ENCODE assay signal across 8 cellular contexts in the genomic region with DNA sequence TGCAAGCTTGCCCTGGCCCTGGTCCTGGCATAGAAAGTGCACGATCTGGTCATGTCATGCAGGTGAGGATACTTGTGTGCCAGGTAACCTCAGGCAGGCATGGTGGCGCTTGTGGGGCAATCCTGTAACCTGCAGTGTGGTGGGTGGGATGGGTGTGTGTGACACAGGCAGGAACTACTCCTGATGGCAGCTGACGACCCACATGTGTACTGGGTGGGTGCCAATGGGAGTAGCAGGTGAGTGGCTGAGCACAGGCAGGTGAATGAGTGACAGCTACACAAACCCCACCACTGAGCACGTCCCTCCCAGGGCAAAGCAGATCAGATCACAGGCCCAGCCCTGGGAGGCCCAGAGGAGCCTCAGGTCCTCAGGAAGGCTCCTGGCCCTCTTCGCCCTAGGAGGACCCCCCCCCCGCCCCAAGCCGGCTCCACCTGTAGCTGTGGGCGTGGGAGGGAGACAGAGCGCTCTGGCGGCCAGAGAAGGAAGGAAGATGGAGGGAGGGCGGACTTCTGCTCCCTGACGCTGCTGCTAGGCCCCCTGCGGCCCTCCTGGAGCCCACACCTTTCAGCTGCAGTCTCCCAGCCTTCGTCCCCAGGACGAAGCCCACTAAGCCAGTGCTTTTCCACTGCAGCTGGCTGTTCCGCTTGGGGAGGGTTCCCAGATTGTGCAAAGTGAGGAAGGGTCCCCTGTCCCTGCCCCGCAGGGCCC. TPM values are rescaled to one million over a fixed set of nuclear protein-coding genes. Genes with fewer than 3 reads are reported as not detected.
DNase-seq lines count a peak whose midpoint lies in the region; ATAC-seq and TF ChIP-seq lines count a peak whose summit lies in the region.

No MANE protein-coding gene starts in this region.

- peak overlapping the region; percentile 93 for H3K4me2 ChIP-seq in Loucy (ENCODE audit: low read depth, low read length, poor library complexity, severe bottlenecking)
- no peak overlapping the region for H3K4me2 ChIP-seq in neural cell (ENCODE audit: low read length)

- TF ChIP-seq RAD21 in neural cell (conservative IDR thresholded peaks at IDR 0.05), result no peak

- peaks cover 10 to 14% of the 10 kb centered on the region in 2 experiments for H3K9me3 ChIP-seq in CD4-positive, CD25-positive, alpha-beta regulatory T cell (ENCODE audit: control insufficient read depth in 2 of 2, low read length in 2 of 2)
- H3K9me3 ChIP-seq in Loucy (ENCODE audit: insufficient read depth, low read depth, low read length) (no peaks in the 10 kb centered on the region), neural cell (ENCODE audit: low read length) (no peaks in the 10 kb centered on the region)

- H3K27me3 Mint-ChIP-seq in CD4-positive, CD25-positive, alpha-beta regulatory T cell, result peaks cover 23% of the 10 kb centered on the region
- H3K27me3 Mint-ChIP-seq in dendritic cell treated with granulocyte-macrophage colony-stimulating factor and Interleukin-4, amounts not matched to agents 40 ng/mL and 50 ng/mL, for 4 days, result peaks cover 11% of the 10 kb centered on the region

- peak overlapping the region; percentile 93 for H3K27ac ChIP-seq in CD4-positive, CD25-positive, alpha-beta regulatory T cell (ENCODE audit: insufficient read depth, low read length, poor library complexity, severe bottlenecking)
- H3K27ac ChIP-seq in neural cell (ENCODE audit: low read length), result peak overlapping the region; percentile 95

- peaks cover 0 to 14% (median 10%) of the 10 kb centered on the region in 7 donors for H3K9me3 Mint-ChIP-seq in CD4-positive, CD25-positive, alpha-beta regulatory T cell
- H3K9me3 Mint-ChIP-seq in dendritic cell treated with granulocyte-macrophage colony-stimulating factor and Interleukin-4, amounts not matched to agents 40 ng/mL and 50 ng/mL, for 4 days, result peaks cover 16% of the 10 kb centered on the region

- H3K27ac Mint-ChIP-seq in CD4-positive, CD25-positive, alpha-beta regulatory T cell, result no peak overlapping the region
- H3K27ac Mint-ChIP-seq in dendritic cell treated with granulocyte-macrophage colony-stimulating factor and Interleukin-4, amounts not matched to agents 40 ng/mL and 50 ng/mL, for 4 days, result peak overlapping the region; percentile 99

- H3K36me3 ChIP-seq in CD4-positive, CD25-positive, alpha-beta regulatory T cell (ENCODE audit: control insufficient read depth, insufficient read depth, low read length), result peaks cover 19% of the 10 kb centered on the region
- H3K36me3 ChIP-seq in Loucy (ENCODE audit: insufficient read depth, low read length) (no peaks in the 10 kb centered on the region), neural cell (ENCODE audit: insufficient read depth, low read length) (peaks cover 3% of the 10 kb centered on the region)

- H3F3A ChIP-seq in Loucy (ENCODE audit: low read depth) (no peaks in the 10 kb centered on the region), neural cell (ENCODE audit: insufficient read depth, low read length, poor library complexity, severe bottlenecking) (no peaks in the 10 kb centered on the region)

- no peak for TF ChIP-seq CTCF in Loucy (conservative IDR thresholded peaks at IDR 0.05; ENCODE audit: low read length)
- TF ChIP-seq CTCF in neural cell (IDR thresholded peaks at IDR 0.05; ENCODE audit: poor library complexity, severe bottlenecking), result no peak

- ATAC-seq in CD4-positive, CD25-positive, alpha-beta regulatory T cell (ENCODE audit: low read depth in 2 of 2), result no peak
- no peak for ATAC-seq in HG02588 (IDR thresholded peaks at IDR 0.05; ENCODE audit: unreplicated experiment)

- peak overlapping the region; percentile 72 for H3K9ac ChIP-seq in Loucy (ENCODE audit: low read depth, low read length, poor library complexity, severe bottlenecking)
- peak overlapping the region; percentile 95 for H3K9ac ChIP-seq in neural cell (ENCODE audit: low read length)

- peaks cover 3% of the 10 kb centered on the region for H3K27me3 ChIP-seq in CD4-positive, CD25-positive, alpha-beta regulatory T cell (ENCODE audit: control insufficient read depth, insufficient read depth, low read length)
- H3K27me3 ChIP-seq in Loucy (ENCODE audit: insufficient read depth, low read length, poor library complexity, severe bottlenecking) (no peaks in the 10 kb centered on the region), neural cell (ENCODE audit: insufficient read depth, low read depth, low read length) (no peaks in the 10 kb centered on the region)

- no peaks in the 10 kb centered on the region for H4K20me1 ChIP-seq in Loucy (ENCODE audit: insufficient read depth, low read length, poor library complexity, severe bottlenecking)
- H4K20me1 ChIP-seq in neural cell (ENCODE audit: insufficient read depth), result no peaks in the 10 kb centered on the region

- H3K36me3 Mint-ChIP-seq in CD4-positive, CD25-positive, alpha-beta regulatory T cell, result peaks cover 15% of the 10 kb centered on the region
- H3K36me3 Mint-ChIP-seq in dendritic cell treated with granulocyte-macrophage colony-stimulating factor and Interleukin-4, amounts not matched to agents 40 ng/mL and 50 ng/mL, for 4 days (ENCODE audit: low read depth), result peaks cover 46% of the 10 kb centered on the region

- H3K4me3 Mint-ChIP-seq in CD4-positive, CD25-positive, alpha-beta regulatory T cell, result peak overlapping the region; percentile 31 to 92 (median 52)
- H3K4me3 Mint-ChIP-seq in dendritic cell treated with granulocyte-macrophage colony-stimulating factor and Interleukin-4, amounts not matched to agents 40 ng/mL and 50 ng/mL, for 4 days, result peak overlapping the region; percentile 59

- H2AFZ ChIP-seq in Loucy (ENCODE audit: low read length), result no peak overlapping the region
- H2AFZ ChIP-seq in neural cell (ENCODE audit: low read depth, low read length), result no peak overlapping the region

- TF ChIP-seq EP300 in neural cell (conservative IDR thresholded peaks at IDR 0.05; ENCODE audit: poor library complexity, severe bottlenecking), result no peak

- H3K79me2 ChIP-seq in Loucy (ENCODE audit: insufficient read depth, low read length), result peaks cover 8% of the 10 kb centered on the region; the same call in 1 of the 2 replicates
- H3K79me2 ChIP-seq in neural cell (replicated peaks; ENCODE audit: insufficient read depth, low read length), result no peaks in the 10 kb centered on the region

- intact Hi-C loops in dendritic cell treated with granulocyte-macrophage colony-stimulating factor and Interleukin-4, amounts not matched to agents 40 ng/mL and 50 ng/mL, for 4 days (cut with micrococcal nuclease), result no loop called here

- no peaks in the 10 kb centered on the region for H3K9me2 ChIP-seq in Loucy (replicated peaks; ENCODE audit: low read depth, low read length)
- no peaks in the 10 kb centered on the region for H3K9me2 ChIP-seq in neural cell (ENCODE audit: insufficient read depth, low read length)

- peaks cover 27% of the 10 kb centered on the region for H3K4me1 ChIP-seq in CD4-positive, CD25-positive, alpha-beta regulatory T cell (ENCODE audit: control insufficient read depth, insufficient read depth, low read length, poor library complexity, severe bottlenecking)
- peaks cover 9% of the 10 kb centered on the region for H3K4me1 ChIP-seq in Loucy (ENCODE audit: insufficient read depth, low read length, poor library complexity, severe bottlenecking)

- peaks cover 14 to 41% (median 24%) of the 10 kb centered on the region in 4 donors for H3K4me1 Mint-ChIP-seq in CD4-positive, CD25-positive, alpha-beta regulatory T cell
- peaks cover 22% of the 10 kb centered on the region for H3K4me1 Mint-ChIP-seq in dendritic cell treated with granulocyte-macrophage colony-stimulating factor and Interleukin-4, amounts not matched to agents 40 ng/mL and 50 ng/mL, for 4 days (ENCODE audit: low read depth)

- peak overlapping the region; percentile 89 for H3K4me3 ChIP-seq in CD4-positive, CD25-positive, alpha-beta regulatory T cell (ENCODE audit: low read depth, low read length)
- H3K4me3 ChIP-seq in Loucy (ENCODE audit: low read length, poor library complexity, severe bottlenecking) (peak overlapping the region; percentile 93), neural cell (ENCODE audit: low read length) (peak overlapping the region; percentile 99)

- no peak for DNase-seq in CD4-positive, CD25-positive, alpha-beta regulatory T cell
- DNase-seq in stimulated activated naive CD4-positive, alpha-beta T cell treated with Interleukin-2 at 50 U/mL for 16 hours (lab: John Stamatoyannopoulos, UW), result no peak
- DNase-seq in NCI-H2081 (lab: John Stamatoyannopoulos, UW), result no peak
- no peak for DNase-seq in islet precursor cell

TF ChIP-seq in neural cell, 6 proteins besides CTCF, POLR2A, EP300 and RAD21 (continues in another document):
- TF ChIP-seq SMC3 (conservative IDR thresholded peaks at IDR 0.05; ENCODE audit: poor library complexity), result no peak
- TF ChIP-seq POLR2AphosphoS5 (IDR thresholded peaks at IDR 0.05), result no peak
- no peak for TF ChIP-seq TAF1 (IDR thresholded peaks at IDR 0.05; ENCODE audit: low read depth)

RNA-seq across cellular contexts. Expression of gene ZNF181, which starts 1.3 kb away (rescaled TPM):
- total RNA-seq in CD4-positive, CD25-positive, alpha-beta regulatory T cell, result 4.8 TPM
- polyA plus RNA-seq in CD4-positive, CD25-positive, alpha-beta regulatory T cell, result 10 to 100 TPM; 14.2 to 32.5 (median 21.7) TPM
- 42.1 and 57.5 TPM in 2 replicates for polyA plus RNA-seq in neural cell
- polyA minus RNA-seq in neural cell, result 68.5 and 68.9 TPM in 2 replicates

RNA-seq across cellular contexts. Expression of gene ZNF599, which starts 40.3 kb away (rescaled TPM):
- 4.6 TPM for total RNA-seq in CD4-positive, CD25-positive, alpha-beta regulatory T cell
- polyA plus RNA-seq in CD4-positive, CD25-positive, alpha-beta regulatory T cell, result 1 to 10 TPM; 5.8 to 8.3 (median 6.9) TPM
- polyA plus RNA-seq in neural cell, result 13.4 and 14.9 TPM in 2 replicates
- polyA minus RNA-seq in neural cell, result 26.5 and 29.0 TPM in 2 replicates

RNA-seq across cellular contexts. Expression of gene ZNF302, which starts 55.2 kb away (rescaled TPM):
- 14.6 TPM for total RNA-seq in CD4-positive, CD25-positive, alpha-beta regulatory T cell
- 10 to 100 TPM; 13.9 to 24.3 (median 16.7) TPM for polyA plus RNA-seq in CD4-positive, CD25-positive, alpha-beta regulatory T cell
- 92.6 and 107 TPM in 2 replicates for polyA plus RNA-seq in neural cell
- 63.8 and 66.8 TPM in 2 replicates for polyA minus RNA-seq in neural cell

RNA-seq across cellular contexts. Expression of gene SCGB2B2, which starts 55.7 kb away (rescaled TPM):
- 0.74 TPM for total RNA-seq in CD4-positive, CD25-positive, alpha-beta regulatory T cell
- polyA plus RNA-seq in CD4-positive, CD25-positive, alpha-beta regulatory T cell, result under 1 TPM in 1 of 4 donors, not detected in 3; 0.07 TPM
- polyA plus RNA-seq in neural cell, result 0.51 TPM in 1 of 2 replicates, not detected in the other
- 0.24 and 0.58 TPM in 2 replicates for polyA minus RNA-seq in neural cell
